In the genomic region with DNA sequence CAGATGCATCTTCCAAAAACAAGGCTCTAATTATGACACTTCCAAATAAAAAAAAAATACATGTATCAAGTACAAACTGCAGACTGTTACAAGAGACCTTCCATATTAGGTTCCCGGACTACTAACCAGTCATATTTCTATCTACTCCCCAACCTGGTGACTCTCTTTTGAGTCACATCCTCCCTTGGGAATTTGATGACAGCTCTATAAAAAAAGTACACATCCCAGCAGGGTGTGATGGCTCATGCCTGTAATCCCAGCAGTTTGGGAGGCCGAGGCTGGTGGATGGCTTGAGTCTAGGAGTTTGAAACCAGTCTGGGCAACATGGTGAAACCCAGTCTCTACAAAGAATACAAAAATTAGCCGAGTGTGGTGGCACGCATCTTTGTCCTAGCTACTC, we compare ENCODE assay signal across 16 cellular contexts. TPM values are rescaled to one million over a fixed set of nuclear protein-coding genes. Genes with fewer than 3 reads are reported as not detected.
A peak's percentile ranks its signal among the peaks of the same experiment; 100 is the strongest.
DNase-seq lines count a peak whose midpoint lies in the region; ATAC-seq and TF ChIP-seq lines count a peak whose summit lies in the region.
"Had no signal": no experiment of that assay in that cellular context is flagged by ENCODE, and none has a peak within 500 bp of the region (broad histone marks: within the 10 kb centered on the region; RNA-seq: fewer than 3 reads in every experiment).

No MANE protein-coding gene starts in this region.

- H4K20me1 ChIP-seq in Loucy (ENCODE audit: insufficient read depth, low read length, poor library complexity, severe bottlenecking): peaks cover 2% of the 10 kb centered on the region
- H4K20me1 ChIP-seq: BLaER1 had no signal

- no peaks in the 10 kb centered on the region for H3K9me2 ChIP-seq in Loucy (replicated peaks; ENCODE audit: low read depth, low read length)

- peak overlapping the region; percentile 55 for H3K27ac ChIP-seq in brain microvascular endothelial cell
- no peak overlapping the region for H3K27ac ChIP-seq in WERI-Rb-1
- no peak overlapping the region for H3K27ac ChIP-seq in naive thymus-derived CD4-positive, alpha-beta T cell (ENCODE audit: low read depth, low read length)
- H3K27ac ChIP-seq: BLaER1, esophagus squamous epithelium, SJCRH30, upper lobe of right lung had no signal

- DNase-seq in AG20443 (ENCODE audit: low spot score) (peak; percentile 42), brain microvascular endothelial cell (peak; percentile 80), kidney tubule cell (ENCODE audit: low spot score) (peak; percentile 78), T-helper 17 cell (no peak), NCI-H446 (lab: John Stamatoyannopoulos, UW) (no peak), WERI-Rb-1 (no peak)
- no peak for DNase-seq in naive thymus-derived CD4-positive, alpha-beta T cell
- DNase-seq: activated T-cell treated with anti-CD3 and anti-CD28 coated beads, Interleukin-2, amount 50 U/mL, for 24 hours; esophagus squamous epithelium; NCI-H1092; NCI-H69; nephron progenitor cell; SJCRH30; upper lobe of right lung had no signal

- no peak for ATAC-seq in T-helper 17 cell
- no peak for ATAC-seq in naive thymus-derived CD4-positive, alpha-beta T cell
- ATAC-seq: upper lobe of right lung had no signal

- H3K4me3 ChIP-seq in Loucy (ENCODE audit: low read length, poor library complexity, severe bottlenecking) (no peak overlapping the region), brain microvascular endothelial cell (ENCODE audit: low read depth, low read length) (no peak overlapping the region), WERI-Rb-1 (ENCODE audit: low read depth, low read length) (no peak overlapping the region)
- no peak overlapping the region for H3K4me3 ChIP-seq in naive thymus-derived CD4-positive, alpha-beta T cell (ENCODE audit: low read length)
- H3K4me3 ChIP-seq: BLaER1, esophagus squamous epithelium, SJCRH30, upper lobe of right lung had no signal

- H3K9me3 ChIP-seq in Loucy (ENCODE audit: insufficient read depth, low read depth, low read length) (no peaks in the 10 kb centered on the region), T-helper 17 cell (ENCODE audit: control insufficient read depth, low read length, poor library complexity, severe bottlenecking) (no peaks in the 10 kb centered on the region), WERI-Rb-1 (ENCODE audit: severe bottlenecking) (no peaks in the 10 kb centered on the region)
- H3K9me3 ChIP-seq in naive thymus-derived CD4-positive, alpha-beta T cell (ENCODE audit: control insufficient read depth in 2 of 3, low read length in 3 of 3): no peaks in the 10 kb centered on the region
- H3K9me3 ChIP-seq: BLaER1, esophagus squamous epithelium, SJCRH30, upper lobe of right lung had no signal

- peaks cover 50% of the 10 kb centered on the region for H3K79me2 ChIP-seq in Loucy (ENCODE audit: insufficient read depth, low read length)

- H2AFZ ChIP-seq in Loucy (ENCODE audit: low read length): no peak overlapping the region

- H3F3A ChIP-seq in Loucy (ENCODE audit: low read depth): peaks cover 2% of the 10 kb centered on the region; the same call in 1 of the 2 replicates

- peaks cover 41% of the 10 kb centered on the region for H3K36me3 ChIP-seq in Loucy (ENCODE audit: insufficient read depth, low read length)
- H3K36me3 ChIP-seq in brain microvascular endothelial cell (replicated peaks): no peaks in the 10 kb centered on the region
- no peaks in the 10 kb centered on the region for H3K36me3 ChIP-seq in WERI-Rb-1
- no peaks in the 10 kb centered on the region for H3K36me3 ChIP-seq in naive thymus-derived CD4-positive, alpha-beta T cell (ENCODE audit: control insufficient read depth in 2 of 3, insufficient read depth in 3 of 3, low read length in 3 of 3)
- H3K36me3 ChIP-seq: SJCRH30 had no signal

- TF ChIP-seq CTCF in Loucy (conservative IDR thresholded peaks at IDR 0.05; ENCODE audit: low read length) (no peak), brain microvascular endothelial cell (IDR thresholded peaks at IDR 0.05; ENCODE audit: low read depth, low read length, missing control alignments) (no peak), WERI-Rb-1 (IDR thresholded peaks at IDR 0.05; ENCODE audit: low read depth, low read length) (no peak)

- POLR2A ChIA-PET in naive thymus-derived CD4-positive, alpha-beta T cell (lab: Charles Lee): no interaction called here

- intact Hi-C loops in naive thymus-derived CD4-positive, alpha-beta T cell (cut with micrococcal nuclease): no loop called here

- peaks cover 37% of the 10 kb centered on the region for H3K4me1 ChIP-seq in Loucy (ENCODE audit: insufficient read depth, low read length, poor library complexity, severe bottlenecking)
- H3K4me1 ChIP-seq in naive thymus-derived CD4-positive, alpha-beta T cell (ENCODE audit: control insufficient read depth in 2 of 2, insufficient read depth in 2 of 2, low read length in 2 of 2): no peaks in the 10 kb centered on the region
- H3K4me1 ChIP-seq: BLaER1, esophagus squamous epithelium, SJCRH30, upper lobe of right lung had no signal

- no peaks in the 10 kb centered on the region for H3K9me3 Mint-ChIP-seq in naive thymus-derived CD4-positive, alpha-beta T cell
- H3K9me3 Mint-ChIP-seq: activated T-cell treated with anti-CD3 and anti-CD28 coated beads, Interleukin-2, amount 50 U/mL, for 24 hours had no signal

- no peak overlapping the region for H3K4me3 Mint-ChIP-seq in T-helper 17 cell
- no peak overlapping the region for H3K4me3 Mint-ChIP-seq in naive thymus-derived CD4-positive, alpha-beta T cell
- H3K4me3 Mint-ChIP-seq: activated T-cell treated with anti-CD3 and anti-CD28 coated beads, Interleukin-2, amount 50 U/mL, for 24 hours; nephron progenitor cell had no signal

- no peaks in the 10 kb centered on the region for H3K4me1 Mint-ChIP-seq in T-helper 17 cell
- no peaks in the 10 kb centered on the region for H3K4me1 Mint-ChIP-seq in naive thymus-derived CD4-positive, alpha-beta T cell
- H3K4me1 Mint-ChIP-seq: nephron progenitor cell had no signal

- H3K9ac ChIP-seq in Loucy (ENCODE audit: low read depth, low read length, poor library complexity, severe bottlenecking): no peak overlapping the region
- H3K9ac ChIP-seq: BLaER1 had no signal

- H3K36me3 Mint-ChIP-seq in T-helper 17 cell (ENCODE audit: low read depth): peaks cover 2% of the 10 kb centered on the region
- H3K36me3 Mint-ChIP-seq in naive thymus-derived CD4-positive, alpha-beta T cell: peaks cover 0 to 12% (median 4%) of the 10 kb centered on the region in 5 donors

- no peaks in the 10 kb centered on the region for H3K27me3 Mint-ChIP-seq in T-helper 17 cell
- no peaks in the 10 kb centered on the region for H3K27me3 Mint-ChIP-seq in naive thymus-derived CD4-positive, alpha-beta T cell

- CTCF ChIA-PET in naive thymus-derived CD4-positive, alpha-beta T cell (lab: Charles Lee): no interaction called here

- in situ Hi-C loops in brain microvascular endothelial cell (cut with HindIII; ENCODE audit: low pct_ligation_motif_present, low sequenced_read_pairs): no loop called here

- H3K27me3 ChIP-seq in Loucy (ENCODE audit: insufficient read depth, low read length, poor library complexity, severe bottlenecking) (no peaks in the 10 kb centered on the region), brain microvascular endothelial cell (replicated peaks) (no peaks in the 10 kb centered on the region), WERI-Rb-1 (ENCODE audit: insufficient read depth, low read depth, severe bottlenecking) (no peaks in the 10 kb centered on the region)
- no peaks in the 10 kb centered on the region for H3K27me3 ChIP-seq in naive thymus-derived CD4-positive, alpha-beta T cell (ENCODE audit: control insufficient read depth in 2 of 2, insufficient read depth in 2 of 2, low read length in 2 of 2)
- H3K27me3 ChIP-seq: BLaER1, esophagus squamous epithelium, SJCRH30, upper lobe of right lung had no signal

- H3K27ac Mint-ChIP-seq in T-helper 17 cell: no peak overlapping the region
- no peak overlapping the region for H3K27ac Mint-ChIP-seq in naive thymus-derived CD4-positive, alpha-beta T cell
- H3K27ac Mint-ChIP-seq: activated T-cell treated with anti-CD3 and anti-CD28 coated beads, Interleukin-2, amount 50 U/mL, for 24 hours; nephron progenitor cell had no signal

- peak overlapping the region; percentile 20 for H3K4me2 ChIP-seq in Loucy (ENCODE audit: low read depth, low read length, poor library complexity, severe bottlenecking)
- H3K4me2 ChIP-seq: BLaER1 had no signal

RNA-seq across cellular contexts. Expression of gene RPGR, which starts 14.9 kb away (rescaled TPM):
- 10 to 100 TPM; 27.8 to 34.7 TPM for total RNA-seq in T-helper 17 cell
- 10 to 100 TPM in 4 of 5 experiments, 1 to 10 TPM in 1; 4.3 to 26.0 (median 10.9) TPM for total RNA-seq in naive thymus-derived CD4-positive, alpha-beta T cell
- 1 to 10 TPM; 4.8 to 5.9 TPM for polyA plus RNA-seq in naive thymus-derived CD4-positive, alpha-beta T cell

RNA-seq across cellular contexts. Expression of gene OTC, which starts 40.0 kb away (rescaled TPM):
- not detected for total RNA-seq in T-helper 17 cell
- not detected for total RNA-seq in naive thymus-derived CD4-positive, alpha-beta T cell
- not detected for polyA plus RNA-seq in naive thymus-derived CD4-positive, alpha-beta T cell
- total RNA-seq: SJCRH30 had no signal

Comparison
In these comparisons a context has a peak if more than half of its experiments do, and no peak if none do; other contexts are left out.
1. DNase-seq: peak in AG20443 (single experiment), brain microvascular endothelial cell (single experiment) and kidney tubule cell (single experiment); none in T-helper 17 cell (0 of 3), NCI-H446 (0 of 2), WERI-Rb-1 (single experiment) and naive thymus-derived CD4-positive, alpha-beta T cell (0 of 9).